Comparison of ENCODE assay signal across 2 cellular contexts in genomic region chr6:63997727-63998126, GRCh38.
TF ChIP-seq lines count a peak whose summit lies in the region.

No MANE protein-coding gene starts in this region.

TF ChIP-seq in GM23338, 12 proteins besides CTCF, POLR2A, EP300 and RAD21 (continued from another document):
- TF ChIP-seq REST (IDR thresholded peaks at IDR 0.05; ENCODE audit: unreplicated experiment) (no peak), JUNB (IDR thresholded peaks at IDR 0.05; ENCODE audit: unreplicated experiment) (no peak), ZNF331 (CRISPR knock-in tag; IDR thresholded peaks at IDR 0.05; ENCODE audit: low read depth) (no peak), STAT1 (IDR thresholded peaks at IDR 0.05; ENCODE audit: unreplicated experiment) (no peak), ZNF114 (CRISPR knock-in tag; IDR thresholded peaks at IDR 0.05) (no peak), ETS1 (IDR thresholded peaks at IDR 0.05) (no peak), CREB1 (CRISPR knock-in tag; IDR thresholded peaks at IDR 0.05; ENCODE audit: low read depth) (no peak), EZH2phosphoT487 (IDR thresholded peaks at IDR 0.05; ENCODE audit: unreplicated experiment) (no peak), EZH2 (IDR thresholded peaks at IDR 0.05; ENCODE audit: low read depth, unreplicated experiment) (no peak), POLR2AphosphoS5 (IDR thresholded peaks at IDR 0.05; ENCODE audit: low read depth) (no peak)
- TF ChIP-seq, protein P1, sequence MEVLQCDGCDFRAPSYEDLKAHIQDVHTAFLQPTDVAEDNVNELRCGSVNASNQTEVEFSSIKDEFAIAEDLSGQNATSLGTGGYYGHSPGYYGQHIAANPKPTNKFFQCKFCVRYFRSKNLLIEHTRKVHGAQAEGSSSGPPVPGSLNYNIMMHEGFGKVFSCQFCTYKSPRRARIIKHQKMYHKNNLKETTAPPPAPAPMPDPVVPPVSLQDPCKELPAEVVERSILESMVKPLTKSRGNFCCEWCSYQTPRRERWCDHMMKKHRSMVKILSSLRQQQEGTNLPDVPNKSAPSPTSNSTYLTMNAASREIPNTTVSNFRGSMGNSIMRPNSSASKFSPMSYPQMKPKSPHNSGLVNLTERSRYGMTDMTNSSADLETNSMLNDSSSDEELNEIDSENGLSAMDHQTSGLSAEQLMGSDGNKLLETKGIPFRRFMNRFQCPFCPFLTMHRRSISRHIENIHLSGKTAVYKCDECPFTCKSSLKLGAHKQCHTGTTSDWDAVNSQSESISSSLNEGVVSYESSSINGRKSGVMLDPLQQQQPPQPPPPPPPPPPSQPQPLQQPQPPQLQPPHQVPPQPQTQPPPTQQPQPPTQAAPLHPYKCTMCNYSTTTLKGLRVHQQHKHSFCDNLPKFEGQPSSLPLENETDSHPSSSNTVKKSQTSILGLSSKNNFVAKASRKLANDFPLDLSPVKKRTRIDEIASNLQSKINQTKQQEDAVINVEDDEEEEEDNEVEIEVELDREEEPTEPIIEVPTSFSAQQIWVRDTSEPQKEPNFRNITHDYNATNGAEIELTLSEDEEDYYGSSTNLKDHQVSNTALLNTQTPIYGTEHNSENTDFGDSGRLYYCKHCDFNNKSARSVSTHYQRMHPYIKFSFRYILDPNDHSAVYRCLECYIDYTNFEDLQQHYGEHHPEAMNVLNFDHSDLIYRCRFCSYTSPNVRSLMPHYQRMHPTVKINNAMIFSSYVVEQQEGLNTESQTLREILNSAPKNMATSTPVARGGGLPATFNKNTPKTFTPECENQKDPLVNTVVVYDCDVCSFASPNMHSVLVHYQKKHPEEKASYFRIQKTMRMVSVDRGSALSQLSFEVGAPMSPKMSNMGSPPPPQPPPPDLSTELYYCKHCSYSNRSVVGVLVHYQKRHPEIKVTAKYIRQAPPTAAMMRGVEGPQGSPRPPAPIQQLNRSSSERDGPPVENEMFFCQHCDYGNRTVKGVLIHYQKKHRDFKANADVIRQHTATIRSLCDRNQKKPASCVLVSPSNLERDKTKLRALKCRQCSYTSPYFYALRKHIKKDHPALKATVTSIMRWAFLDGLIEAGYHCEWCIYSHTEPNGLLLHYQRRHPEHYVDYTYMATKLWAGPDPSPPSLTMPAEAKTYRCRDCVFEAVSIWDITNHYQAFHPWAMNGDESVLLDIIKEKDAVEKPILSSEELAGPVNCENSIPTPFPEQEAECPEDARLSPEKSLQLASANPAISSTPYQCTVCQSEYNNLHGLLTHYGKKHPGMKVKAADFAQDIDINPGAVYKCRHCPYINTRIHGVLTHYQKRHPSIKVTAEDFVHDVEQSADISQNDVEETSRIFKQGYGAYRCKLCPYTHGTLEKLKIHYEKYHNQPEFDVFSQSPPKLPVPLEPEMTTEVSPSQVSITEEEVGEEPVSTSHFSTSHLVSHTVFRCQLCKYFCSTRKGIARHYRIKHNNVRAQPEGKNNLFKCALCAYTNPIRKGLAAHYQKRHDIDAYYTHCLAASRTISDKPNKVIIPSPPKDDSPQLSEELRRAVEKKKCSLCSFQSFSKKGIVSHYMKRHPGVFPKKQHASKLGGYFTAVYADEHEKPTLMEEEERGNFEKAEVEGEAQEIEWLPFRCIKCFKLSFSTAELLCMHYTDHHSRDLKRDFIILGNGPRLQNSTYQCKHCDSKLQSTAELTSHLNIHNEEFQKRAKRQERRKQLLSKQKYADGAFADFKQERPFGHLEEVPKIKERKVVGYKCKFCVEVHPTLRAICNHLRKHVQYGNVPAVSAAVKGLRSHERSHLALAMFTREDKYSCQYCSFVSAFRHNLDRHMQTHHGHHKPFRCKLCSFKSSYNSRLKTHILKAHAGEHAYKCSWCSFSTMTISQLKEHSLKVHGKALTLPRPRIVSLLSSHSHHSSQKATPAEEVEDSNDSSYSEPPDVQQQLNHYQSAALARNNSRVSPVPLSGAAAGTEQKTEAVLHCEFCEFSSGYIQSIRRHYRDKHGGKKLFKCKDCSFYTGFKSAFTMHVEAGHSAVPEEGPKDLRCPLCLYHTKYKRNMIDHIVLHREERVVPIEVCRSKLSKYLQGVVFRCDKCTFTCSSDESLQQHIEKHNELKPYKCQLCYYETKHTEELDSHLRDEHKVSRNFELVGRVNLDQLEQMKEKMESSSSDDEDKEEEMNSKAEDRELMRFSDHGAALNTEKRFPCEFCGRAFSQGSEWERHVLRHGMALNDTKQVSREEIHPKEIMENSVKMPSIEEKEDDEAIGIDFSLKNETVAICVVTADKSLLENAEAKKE (CRISPR knock-in tag; IDR thresholded peaks at IDR 0.05) = no peak
TF ChIP-seq in GM23338: peak in this region for 0.

TF ChIP-seq in IMR-90, 13 proteins besides CTCF, POLR2A, EP300 and RAD21 (continued from another document):
- TF ChIP-seq, protein P2, sequence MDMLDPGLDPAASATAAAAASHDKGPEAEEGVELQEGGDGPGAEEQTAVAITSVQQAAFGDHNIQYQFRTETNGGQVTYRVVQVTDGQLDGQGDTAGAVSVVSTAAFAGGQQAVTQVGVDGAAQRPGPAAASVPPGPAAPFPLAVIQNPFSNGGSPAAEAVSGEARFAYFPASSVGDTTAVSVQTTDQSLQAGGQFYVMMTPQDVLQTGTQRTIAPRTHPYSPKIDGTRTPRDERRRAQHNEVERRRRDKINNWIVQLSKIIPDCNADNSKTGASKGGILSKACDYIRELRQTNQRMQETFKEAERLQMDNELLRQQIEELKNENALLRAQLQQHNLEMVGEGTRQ (IDR thresholded peaks at IDR 0.05; ENCODE audit: low read depth, low read length) = no peak
